Comparison of ENCODE assay signal across 9 cellular contexts in the genomic region with DNA sequence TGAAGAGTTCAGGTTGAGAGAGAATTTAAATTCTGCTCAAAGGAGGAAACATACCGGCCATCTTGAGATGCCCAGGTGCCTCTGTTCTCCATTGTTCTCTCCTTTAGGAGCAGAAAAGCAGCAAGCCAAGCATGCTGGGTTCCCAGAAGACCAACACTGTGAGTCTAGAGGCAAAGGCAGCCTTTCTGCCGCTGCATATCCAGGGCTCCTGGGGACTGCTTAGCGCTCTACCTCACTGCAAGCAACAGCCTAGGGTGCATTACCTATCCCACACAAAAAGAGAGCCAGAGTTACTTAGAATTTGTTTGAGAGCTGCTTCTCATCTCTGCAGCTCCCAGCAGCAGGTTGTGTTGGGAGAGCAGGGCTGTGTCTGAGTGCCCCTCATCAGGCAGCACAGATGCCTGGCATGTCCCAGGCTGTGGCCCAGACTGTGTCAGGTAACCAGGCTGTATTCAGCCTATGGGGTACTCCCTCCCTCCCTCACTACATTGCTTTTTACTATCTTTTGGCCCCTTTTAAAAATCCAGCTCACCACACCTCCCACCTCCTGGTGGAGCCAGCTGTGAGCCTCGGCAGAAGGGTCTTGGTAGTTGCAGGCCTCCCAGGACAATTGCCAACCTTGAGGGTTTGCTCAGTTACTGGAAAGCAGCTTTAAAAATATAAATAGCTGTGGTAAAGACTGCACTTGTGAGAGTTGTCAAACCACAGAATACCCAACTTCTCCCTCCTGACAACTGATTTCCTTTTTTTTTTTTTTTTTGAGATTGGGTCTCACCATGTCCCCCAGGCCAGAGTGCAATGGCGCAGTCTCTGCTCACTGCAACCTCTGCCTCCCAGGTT. TPM values are rescaled to one million over a fixed set of nuclear protein-coding genes. Genes with fewer than 3 reads are reported as not detected.
DNase-seq lines count a peak whose midpoint lies in the region; ATAC-seq, FAIRE-seq and TF ChIP-seq lines count a peak whose summit lies in the region.
"Had no signal": no experiment of that assay in that cellular context is flagged by ENCODE, and none has a peak within 500 bp of the region (broad histone marks: within the 10 kb centered on the region; RNA-seq: fewer than 3 reads in every experiment).

No MANE protein-coding gene starts in this region.

- peak; percentile 70 for ATAC-seq in HG03039 (IDR thresholded peaks at IDR 0.05; ENCODE audit: unreplicated experiment)
- no peak for ATAC-seq in RWPE2 (ENCODE audit: low read depth)
- ATAC-seq in stimulated activated naive B cell treated with anti-CD40 and anti-IgM and Interleukin-4, amounts not matched to agents 10 μg/mL and 1 μg/mL and 100 μg/mL, for 72 hours (replicated peaks) = peak; percentile 74 to 81

- no peak overlapping the region for H3K27ac ChIP-seq in RWPE2 (ENCODE audit: poor library complexity, severe bottlenecking)

- peaks cover 35% of the 10 kb centered on the region for H3K4me1 Mint-ChIP-seq in activated CD4-positive, alpha-beta memory T cell treated with anti-CD3 and anti-CD28 coated beads, Interleukin-2, amount 10 ng/mL, durations not matched to agents 7 days and 5 days
- peaks cover 5% of the 10 kb centered on the region for H3K4me1 Mint-ChIP-seq in activated CD4-positive, alpha-beta memory T cell treated with anti-CD3 and anti-CD28 coated beads for 36 hours (ENCODE audit: low read depth)
- peaks cover 20 to 26% of the 10 kb centered on the region in 2 donors for H3K4me1 Mint-ChIP-seq in stimulated activated naive B cell treated with anti-CD40 and anti-IgM and Interleukin-4, amounts not matched to agents 10 μg/mL and 1 μg/mL and 100 μg/mL, for 72 hours

- no peaks in the 10 kb centered on the region for H3K27me3 ChIP-seq in RWPE2 (ENCODE audit: insufficient read depth, poor library complexity, severe bottlenecking)

- TF ChIP-seq CTCF in RWPE2 (IDR thresholded peaks at IDR 0.05; ENCODE audit: poor library complexity, severe bottlenecking) (no peak), D721Med (IDR thresholded peaks at IDR 0.05; ENCODE audit: insufficient read depth, missing control alignments) (no peak)

- FAIRE-seq in D721Med (lab: Jason Lieb, UNC) = no peak

- H3K4me3 Mint-ChIP-seq in activated CD4-positive, alpha-beta memory T cell treated with anti-CD3 and anti-CD28 coated beads, Interleukin-2, amount 10 ng/mL, durations not matched to agents 7 days and 5 days = peak overlapping the region; percentile 15
- H3K4me3 Mint-ChIP-seq in activated CD4-positive, alpha-beta memory T cell treated with anti-CD3 and anti-CD28 coated beads for 36 hours = no peak overlapping the region
- no peak overlapping the region for H3K4me3 Mint-ChIP-seq in stimulated activated naive B cell treated with anti-CD40 and anti-IgM and Interleukin-4, amounts not matched to agents 10 μg/mL and 1 μg/mL and 100 μg/mL, for 72 hours
- H3K4me3 Mint-ChIP-seq: activated naive CD8-positive, alpha-beta T cell had no signal

- POLR2A ChIA-PET in activated CD4-positive, alpha-beta memory T cell treated with anti-CD3 and anti-CD28 coated beads, Interleukin-2, amount 10 ng/mL, durations not matched to agents 7 days and 5 days (lab: Charles Lee) = interaction anchor here (0.9 to 2.5 kb wide), 5 partner anchors 15 to 112 kb away, joined by 3 to 9 read pairs (median 6); partner anchors contain the start of gene LEO1
- POLR2A ChIA-PET in activated CD4-positive, alpha-beta memory T cell treated with anti-CD3 and anti-CD28 coated beads for 36 hours (lab: Charles Lee) = interaction anchor here (1.2 kb wide), 1 partner anchor 76 kb away, joined by 3 read pairs; no protein-coding TSS in a partner anchor

- H3K4me3 ChIP-seq in RWPE2 (ENCODE audit: severe bottlenecking) = no peak overlapping the region

- H3K36me3 ChIP-seq in RWPE2 (ENCODE audit: low read depth) = no peaks in the 10 kb centered on the region

- no peaks in the 10 kb centered on the region for H3K27me3 Mint-ChIP-seq in activated CD4-positive, alpha-beta memory T cell treated with anti-CD3 and anti-CD28 coated beads, Interleukin-2, amount 10 ng/mL, durations not matched to agents 7 days and 5 days
- no peaks in the 10 kb centered on the region for H3K27me3 Mint-ChIP-seq in activated CD4-positive, alpha-beta memory T cell treated with anti-CD3 and anti-CD28 coated beads for 36 hours
- H3K27me3 Mint-ChIP-seq in stimulated activated naive B cell treated with anti-CD40 and anti-IgM and Interleukin-4, amounts not matched to agents 10 μg/mL and 1 μg/mL and 100 μg/mL, for 72 hours = peaks cover 7 to 8% of the 10 kb centered on the region in 2 donors
- H3K27me3 Mint-ChIP-seq: activated naive CD8-positive, alpha-beta T cell had no signal

- peak overlapping the region; percentile 50 for H3K27ac Mint-ChIP-seq in activated CD4-positive, alpha-beta memory T cell treated with anti-CD3 and anti-CD28 coated beads, Interleukin-2, amount 10 ng/mL, durations not matched to agents 7 days and 5 days
- no peak overlapping the region for H3K27ac Mint-ChIP-seq in activated CD4-positive, alpha-beta memory T cell treated with anti-CD3 and anti-CD28 coated beads for 36 hours
- no peak overlapping the region for H3K27ac Mint-ChIP-seq in stimulated activated naive B cell treated with anti-CD40 and anti-IgM and Interleukin-4, amounts not matched to agents 10 μg/mL and 1 μg/mL and 100 μg/mL, for 72 hours
- H3K27ac Mint-ChIP-seq: activated naive CD8-positive, alpha-beta T cell had no signal

- intact Hi-C loops in activated CD4-positive, alpha-beta memory T cell treated with anti-CD3 and anti-CD28 coated beads for 36 hours (cut with micrococcal nuclease) = no loop called here

- DNase-seq in activated CD4-positive, alpha-beta memory T cell treated with anti-CD3 and anti-CD28 coated beads, Interleukin-2, amount 10 ng/mL, durations not matched to agents 7 days and 5 days = peak; percentile 19
- DNase-seq in activated CD4-positive, alpha-beta memory T cell treated with anti-CD3 and anti-CD28 coated beads for 36 hours = no peak
- DNase-seq in RWPE2 (ENCODE audit: low spot score) = peak; percentile 51
- DNase-seq in stimulated activated naive B cell treated with anti-CD40 and anti-IgM and Interleukin-4, amounts not matched to agents 10 μg/mL and 1 μg/mL and 100 μg/mL, for 72 hours = no peak
- DNase-seq in D721Med (ENCODE audit: insufficient read length, low spot score) = no peak
- DNase-seq in HUDEP-2 (lab: John Stamatoyannopoulos, UW; ENCODE audit: unreplicated experiment in 76 of 76) = no peak
- DNase-seq in activated naive CD4-positive, alpha-beta T cell (lab: John Stamatoyannopoulos, UW) = no peak

- peaks cover 7% of the 10 kb centered on the region for H3K9me3 ChIP-seq in RWPE2 (ENCODE audit: severe bottlenecking)

- CTCF ChIA-PET in activated CD4-positive, alpha-beta memory T cell treated with anti-CD3 and anti-CD28 coated beads, Interleukin-2, amount 10 ng/mL, durations not matched to agents 7 days and 5 days (lab: Charles Lee) = interaction anchor here (0.7 to 1.8 kb wide), 13 partner anchors 13 to 177 kb away, joined by 3 to 7 read pairs (median 4); no protein-coding TSS in a partner anchor
- CTCF ChIA-PET in activated CD4-positive, alpha-beta memory T cell treated with anti-CD3 and anti-CD28 coated beads for 36 hours (lab: Charles Lee) = interaction anchor here (1.1 to 7.9 kb wide), 4 partner anchors 12 to 126 kb away, joined by 3 to 77 read pairs (median 4); partner anchors contain the start of gene BCL2L10

- H3K4me1 ChIP-seq in RWPE2 (ENCODE audit: insufficient read depth, poor library complexity, severe bottlenecking) = peaks cover 40% of the 10 kb centered on the region

- H3K36me3 Mint-ChIP-seq in activated CD4-positive, alpha-beta memory T cell treated with anti-CD3 and anti-CD28 coated beads, Interleukin-2, amount 10 ng/mL, durations not matched to agents 7 days and 5 days (ENCODE audit: low read depth) = no peaks in the 10 kb centered on the region
- H3K36me3 Mint-ChIP-seq in activated CD4-positive, alpha-beta memory T cell treated with anti-CD3 and anti-CD28 coated beads for 36 hours = no peaks in the 10 kb centered on the region
- H3K36me3 Mint-ChIP-seq in stimulated activated naive B cell treated with anti-CD40 and anti-IgM and Interleukin-4, amounts not matched to agents 10 μg/mL and 1 μg/mL and 100 μg/mL, for 72 hours = no peaks in the 10 kb centered on the region
- H3K36me3 Mint-ChIP-seq: activated naive CD8-positive, alpha-beta T cell had no signal

- H3K9me3 Mint-ChIP-seq in activated CD4-positive, alpha-beta memory T cell treated with anti-CD3 and anti-CD28 coated beads, Interleukin-2, amount 10 ng/mL, durations not matched to agents 7 days and 5 days = no peaks in the 10 kb centered on the region
- no peaks in the 10 kb centered on the region for H3K9me3 Mint-ChIP-seq in activated CD4-positive, alpha-beta memory T cell treated with anti-CD3 and anti-CD28 coated beads for 36 hours
- H3K9me3 Mint-ChIP-seq in stimulated activated naive B cell treated with anti-CD40 and anti-IgM and Interleukin-4, amounts not matched to agents 10 μg/mL and 1 μg/mL and 100 μg/mL, for 72 hours = no peaks in the 10 kb centered on the region

RNA-seq across cellular contexts. Expression of gene BCL2L10, which starts 30.2 kb away (rescaled TPM):
- total RNA-seq in activated CD4-positive, alpha-beta memory T cell treated with anti-CD3 and anti-CD28 coated beads, Interleukin-2, amount 10 ng/mL, durations not matched to agents 7 days and 5 days = not detected
- total RNA-seq in activated CD4-positive, alpha-beta memory T cell treated with anti-CD3 and anti-CD28 coated beads for 36 hours = not detected

Comparison
In these comparisons a context has a peak if more than half of its experiments do, and no peak if none do; other contexts are left out.
1. DNase-seq: peak in activated CD4-positive, alpha-beta memory T cell treated with anti-CD3 and anti-CD28 coated beads, Interleukin-2, amount 10 ng/mL, durations not matched to agents 7 days and 5 days (single experiment) and RWPE2 (single experiment); none in activated CD4-positive, alpha-beta memory T cell treated with anti-CD3 and anti-CD28 coated beads for 36 hours (single experiment), stimulated activated naive B cell treated with anti-CD40 and anti-IgM and Interleukin-4, amounts not matched to agents 10 μg/mL and 1 μg/mL and 100 μg/mL, for 72 hours (single experiment), D721Med (single experiment), HUDEP-2 (0 of 76) and activated naive CD4-positive, alpha-beta T cell (0 of 4).